In the genomic region with DNA sequence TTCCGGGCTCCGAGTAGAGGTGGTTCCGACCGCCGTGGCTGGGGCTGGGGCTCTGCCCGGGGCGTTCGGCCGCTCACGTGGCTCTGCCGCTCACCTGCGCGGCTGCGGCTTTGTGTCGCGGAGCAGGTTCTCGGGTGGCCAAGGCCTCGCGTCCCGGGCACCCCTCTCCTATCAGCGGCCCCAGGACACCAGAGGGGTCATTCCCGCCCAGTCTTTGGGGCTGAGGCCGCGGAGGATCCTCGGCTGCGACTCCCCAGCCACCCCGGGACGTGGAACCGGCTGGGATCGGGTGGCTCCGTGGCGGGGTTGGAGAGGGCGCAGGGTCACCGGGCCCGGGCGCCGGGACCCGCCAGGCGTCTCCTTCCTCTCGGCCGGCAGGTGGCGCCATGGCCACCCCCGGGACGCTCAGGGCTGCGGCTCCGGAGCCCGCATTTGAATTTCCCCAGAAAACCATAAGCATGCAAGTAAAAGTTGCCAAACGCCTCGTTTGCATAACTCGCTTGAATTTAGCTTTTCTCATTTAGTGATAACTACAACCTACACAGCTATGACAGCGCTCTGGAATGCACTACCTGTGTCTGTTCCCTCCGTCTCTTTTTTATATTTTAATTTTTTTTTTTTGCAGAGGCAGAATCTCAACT, we compare ENCODE assay signal across 1 cellular context.
TF ChIP-seq lines count a peak whose summit lies in the region.

No MANE protein-coding gene starts in this region.

TF ChIP-seq in H1, 55 proteins besides CTCF, POLR2A, EP300 and RAD21 (continued from another document):
- TF ChIP-seq GABPA (IDR thresholded peaks at IDR 0.05; ENCODE audit: borderline replicate concordance, insufficient read depth, low read length) = peak; percentile 31; the same call in 1 of the 2 replicates
- no peak for TF ChIP-seq HDAC2 (IDR thresholded peaks at IDR 0.05; ENCODE audit: borderline replicate concordance in 1 of 2, low read depth in 2 of 2, low read length in 2 of 2)
- TF ChIP-seq CTBP2 (IDR thresholded peaks at IDR 0.05; ENCODE audit: borderline replicate concordance, insufficient read depth, insufficient read length, low read length) = no peak
- peak; percentile 65 for TF ChIP-seq TAF7 (optimal IDR thresholded peaks at IDR 0.05; ENCODE audit: borderline replicate concordance, low read depth, low read length)
- TF ChIP-seq, protein P1, sequence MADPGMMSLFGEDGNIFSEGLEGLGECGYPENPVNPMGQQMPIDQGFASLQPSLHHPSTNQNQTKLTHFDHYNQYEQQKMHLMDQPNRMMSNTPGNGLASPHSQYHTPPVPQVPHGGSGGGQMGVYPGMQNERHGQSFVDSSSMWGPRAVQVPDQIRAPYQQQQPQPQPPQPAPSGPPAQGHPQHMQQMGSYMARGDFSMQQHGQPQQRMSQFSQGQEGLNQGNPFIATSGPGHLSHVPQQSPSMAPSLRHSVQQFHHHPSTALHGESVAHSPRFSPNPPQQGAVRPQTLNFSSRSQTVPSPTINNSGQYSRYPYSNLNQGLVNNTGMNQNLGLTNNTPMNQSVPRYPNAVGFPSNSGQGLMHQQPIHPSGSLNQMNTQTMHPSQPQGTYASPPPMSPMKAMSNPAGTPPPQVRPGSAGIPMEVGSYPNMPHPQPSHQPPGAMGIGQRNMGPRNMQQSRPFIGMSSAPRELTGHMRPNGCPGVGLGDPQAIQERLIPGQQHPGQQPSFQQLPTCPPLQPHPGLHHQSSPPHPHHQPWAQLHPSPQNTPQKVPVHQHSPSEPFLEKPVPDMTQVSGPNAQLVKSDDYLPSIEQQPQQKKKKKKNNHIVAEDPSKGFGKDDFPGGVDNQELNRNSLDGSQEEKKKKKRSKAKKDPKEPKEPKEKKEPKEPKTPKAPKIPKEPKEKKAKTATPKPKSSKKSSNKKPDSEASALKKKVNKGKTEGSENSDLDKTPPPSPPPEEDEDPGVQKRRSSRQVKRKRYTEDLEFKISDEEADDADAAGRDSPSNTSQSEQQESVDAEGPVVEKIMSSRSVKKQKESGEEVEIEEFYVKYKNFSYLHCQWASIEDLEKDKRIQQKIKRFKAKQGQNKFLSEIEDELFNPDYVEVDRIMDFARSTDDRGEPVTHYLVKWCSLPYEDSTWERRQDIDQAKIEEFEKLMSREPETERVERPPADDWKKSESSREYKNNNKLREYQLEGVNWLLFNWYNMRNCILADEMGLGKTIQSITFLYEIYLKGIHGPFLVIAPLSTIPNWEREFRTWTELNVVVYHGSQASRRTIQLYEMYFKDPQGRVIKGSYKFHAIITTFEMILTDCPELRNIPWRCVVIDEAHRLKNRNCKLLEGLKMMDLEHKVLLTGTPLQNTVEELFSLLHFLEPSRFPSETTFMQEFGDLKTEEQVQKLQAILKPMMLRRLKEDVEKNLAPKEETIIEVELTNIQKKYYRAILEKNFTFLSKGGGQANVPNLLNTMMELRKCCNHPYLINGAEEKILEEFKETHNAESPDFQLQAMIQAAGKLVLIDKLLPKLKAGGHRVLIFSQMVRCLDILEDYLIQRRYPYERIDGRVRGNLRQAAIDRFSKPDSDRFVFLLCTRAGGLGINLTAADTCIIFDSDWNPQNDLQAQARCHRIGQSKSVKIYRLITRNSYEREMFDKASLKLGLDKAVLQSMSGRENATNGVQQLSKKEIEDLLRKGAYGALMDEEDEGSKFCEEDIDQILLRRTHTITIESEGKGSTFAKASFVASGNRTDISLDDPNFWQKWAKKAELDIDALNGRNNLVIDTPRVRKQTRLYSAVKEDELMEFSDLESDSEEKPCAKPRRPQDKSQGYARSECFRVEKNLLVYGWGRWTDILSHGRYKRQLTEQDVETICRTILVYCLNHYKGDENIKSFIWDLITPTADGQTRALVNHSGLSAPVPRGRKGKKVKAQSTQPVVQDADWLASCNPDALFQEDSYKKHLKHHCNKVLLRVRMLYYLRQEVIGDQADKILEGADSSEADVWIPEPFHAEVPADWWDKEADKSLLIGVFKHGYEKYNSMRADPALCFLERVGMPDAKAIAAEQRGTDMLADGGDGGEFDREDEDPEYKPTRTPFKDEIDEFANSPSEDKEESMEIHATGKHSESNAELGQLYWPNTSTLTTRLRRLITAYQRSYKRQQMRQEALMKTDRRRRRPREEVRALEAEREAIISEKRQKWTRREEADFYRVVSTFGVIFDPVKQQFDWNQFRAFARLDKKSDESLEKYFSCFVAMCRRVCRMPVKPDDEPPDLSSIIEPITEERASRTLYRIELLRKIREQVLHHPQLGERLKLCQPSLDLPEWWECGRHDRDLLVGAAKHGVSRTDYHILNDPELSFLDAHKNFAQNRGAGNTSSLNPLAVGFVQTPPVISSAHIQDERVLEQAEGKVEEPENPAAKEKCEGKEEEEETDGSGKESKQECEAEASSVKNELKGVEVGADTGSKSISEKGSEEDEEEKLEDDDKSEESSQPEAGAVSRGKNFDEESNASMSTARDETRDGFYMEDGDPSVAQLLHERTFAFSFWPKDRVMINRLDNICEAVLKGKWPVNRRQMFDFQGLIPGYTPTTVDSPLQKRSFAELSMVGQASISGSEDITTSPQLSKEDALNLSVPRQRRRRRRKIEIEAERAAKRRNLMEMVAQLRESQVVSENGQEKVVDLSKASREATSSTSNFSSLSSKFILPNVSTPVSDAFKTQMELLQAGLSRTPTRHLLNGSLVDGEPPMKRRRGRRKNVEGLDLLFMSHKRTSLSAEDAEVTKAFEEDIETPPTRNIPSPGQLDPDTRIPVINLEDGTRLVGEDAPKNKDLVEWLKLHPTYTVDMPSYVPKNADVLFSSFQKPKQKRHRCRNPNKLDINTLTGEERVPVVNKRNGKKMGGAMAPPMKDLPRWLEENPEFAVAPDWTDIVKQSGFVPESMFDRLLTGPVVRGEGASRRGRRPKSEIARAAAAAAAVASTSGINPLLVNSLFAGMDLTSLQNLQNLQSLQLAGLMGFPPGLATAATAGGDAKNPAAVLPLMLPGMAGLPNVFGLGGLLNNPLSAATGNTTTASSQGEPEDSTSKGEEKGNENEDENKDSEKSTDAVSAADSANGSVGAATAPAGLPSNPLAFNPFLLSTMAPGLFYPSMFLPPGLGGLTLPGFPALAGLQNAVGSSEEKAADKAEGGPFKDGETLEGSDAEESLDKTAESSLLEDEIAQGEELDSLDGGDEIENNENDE (IDR thresholded peaks at IDR 0.05; ENCODE audit: insufficient replicate concordance, low read length) = no peak
- no peak; the same call in 1 of the 2 replicates for TF ChIP-seq CEBPB (IDR thresholded peaks at IDR 0.05; ENCODE audit: low read depth, low read length)
- TF ChIP-seq GTF2F1 (IDR thresholded peaks at IDR 0.05; ENCODE audit: borderline replicate concordance, low read depth, low read length) = peak; percentile 70; the same call in 1 of the 2 replicates
- no peak for TF ChIP-seq MAFK (IDR thresholded peaks at IDR 0.05; ENCODE audit: low read depth, low read length)
- no peak for TF ChIP-seq SP1 (IDR thresholded peaks at IDR 0.05; ENCODE audit: low read depth, low read length)
- 0 out of 2 replicates have a peak, but pooled peaks have one; percentile 6 for TF ChIP-seq EGR1 (IDR thresholded peaks at IDR 0.05; ENCODE audit: borderline replicate concordance, low read depth, low read length)
- no peak for TF ChIP-seq POU5F1 (IDR thresholded peaks at IDR 0.05; ENCODE audit: low read depth, low read length)
- no peak for TF ChIP-seq RNF2 (IDR thresholded peaks at IDR 0.05; ENCODE audit: borderline replicate concordance, low read depth, low read length, missing control alignments, poor library complexity, severe bottlenecking)
- TF ChIP-seq CBX8 (IDR thresholded peaks at IDR 0.05; ENCODE audit: borderline replicate concordance, low read depth, low read length) = no peak
- no peak for TF ChIP-seq NRF1 (IDR thresholded peaks at IDR 0.05; ENCODE audit: low read depth, low read length)
- TF ChIP-seq FOSL1 (IDR thresholded peaks at IDR 0.05; ENCODE audit: insufficient read depth, low read depth, low read length) = no peak
- 0 out of 2 replicates have a peak, but pooled peaks have one; percentile 24 for TF ChIP-seq CREB1 (IDR thresholded peaks at IDR 0.05)
- peak; percentile 73 for TF ChIP-seq PHF8 (conservative IDR thresholded peaks at IDR 0.05; ENCODE audit: low read depth, low read length)
- no peak for TF ChIP-seq SP2 (IDR thresholded peaks at IDR 0.05; ENCODE audit: low read length)
- TF ChIP-seq SAP30 (IDR thresholded peaks at IDR 0.05; ENCODE audit: insufficient read depth, insufficient replicate concordance, low read length) = no peak
- TF ChIP-seq SRF (IDR thresholded peaks at IDR 0.05; ENCODE audit: low read depth, low read length) = no peak
- TF ChIP-seq KDM1A (IDR thresholded peaks at IDR 0.05; ENCODE audit: borderline replicate concordance, low read length) = no peak
- TF ChIP-seq ASH2L (IDR thresholded peaks at IDR 0.05; ENCODE audit: low read length) = peak; percentile 62
- no peak for TF ChIP-seq RXRA (IDR thresholded peaks at IDR 0.05; ENCODE audit: insufficient read depth, low read depth, low read length)
- no peak for TF ChIP-seq KDM5A (IDR thresholded peaks at IDR 0.05; ENCODE audit: low read length)
- TF ChIP-seq, protein P2, sequence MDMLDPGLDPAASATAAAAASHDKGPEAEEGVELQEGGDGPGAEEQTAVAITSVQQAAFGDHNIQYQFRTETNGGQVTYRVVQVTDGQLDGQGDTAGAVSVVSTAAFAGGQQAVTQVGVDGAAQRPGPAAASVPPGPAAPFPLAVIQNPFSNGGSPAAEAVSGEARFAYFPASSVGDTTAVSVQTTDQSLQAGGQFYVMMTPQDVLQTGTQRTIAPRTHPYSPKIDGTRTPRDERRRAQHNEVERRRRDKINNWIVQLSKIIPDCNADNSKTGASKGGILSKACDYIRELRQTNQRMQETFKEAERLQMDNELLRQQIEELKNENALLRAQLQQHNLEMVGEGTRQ (IDR thresholded peaks at IDR 0.05; ENCODE audit: low read length) = no peak
- no peak for TF ChIP-seq TEAD4 (IDR thresholded peaks at IDR 0.05; ENCODE audit: low read depth, low read length)
- TF ChIP-seq JUN (IDR thresholded peaks at IDR 0.05; ENCODE audit: low read depth, low read length) = no peak
- TF ChIP-seq, protein P3, sequence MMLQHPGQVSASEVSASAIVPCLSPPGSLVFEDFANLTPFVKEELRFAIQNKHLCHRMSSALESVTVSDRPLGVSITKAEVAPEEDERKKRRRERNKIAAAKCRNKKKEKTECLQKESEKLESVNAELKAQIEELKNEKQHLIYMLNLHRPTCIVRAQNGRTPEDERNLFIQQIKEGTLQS (IDR thresholded peaks at IDR 0.05; ENCODE audit: insufficient read depth, low read depth, low read length) = no peak
- TF ChIP-seq, protein P4, sequence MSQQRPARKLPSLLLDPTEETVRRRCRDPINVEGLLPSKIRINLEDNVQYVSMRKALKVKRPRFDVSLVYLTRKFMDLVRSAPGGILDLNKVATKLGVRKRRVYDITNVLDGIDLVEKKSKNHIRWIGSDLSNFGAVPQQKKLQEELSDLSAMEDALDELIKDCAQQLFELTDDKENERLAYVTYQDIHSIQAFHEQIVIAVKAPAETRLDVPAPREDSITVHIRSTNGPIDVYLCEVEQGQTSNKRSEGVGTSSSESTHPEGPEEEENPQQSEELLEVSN (IDR thresholded peaks at IDR 0.05) = 0 out of 2 replicates have a peak, but pooled peaks have one; percentile 14
- TF ChIP-seq BRCA1 (IDR thresholded peaks at IDR 0.05; ENCODE audit: low read depth, low read length) = no peak
- TF ChIP-seq BCL11A (IDR thresholded peaks at IDR 0.05; ENCODE audit: low read depth in 2 of 2, low read length in 2 of 2) = no peak
- no peak for TF ChIP-seq CBX5 (IDR thresholded peaks at IDR 0.05; ENCODE audit: low read depth, low read length)
- TF ChIP-seq CHD1 (IDR thresholded peaks at IDR 0.05; ENCODE audit: low read depth, low read length) = no peak
- TF ChIP-seq, protein P5, sequence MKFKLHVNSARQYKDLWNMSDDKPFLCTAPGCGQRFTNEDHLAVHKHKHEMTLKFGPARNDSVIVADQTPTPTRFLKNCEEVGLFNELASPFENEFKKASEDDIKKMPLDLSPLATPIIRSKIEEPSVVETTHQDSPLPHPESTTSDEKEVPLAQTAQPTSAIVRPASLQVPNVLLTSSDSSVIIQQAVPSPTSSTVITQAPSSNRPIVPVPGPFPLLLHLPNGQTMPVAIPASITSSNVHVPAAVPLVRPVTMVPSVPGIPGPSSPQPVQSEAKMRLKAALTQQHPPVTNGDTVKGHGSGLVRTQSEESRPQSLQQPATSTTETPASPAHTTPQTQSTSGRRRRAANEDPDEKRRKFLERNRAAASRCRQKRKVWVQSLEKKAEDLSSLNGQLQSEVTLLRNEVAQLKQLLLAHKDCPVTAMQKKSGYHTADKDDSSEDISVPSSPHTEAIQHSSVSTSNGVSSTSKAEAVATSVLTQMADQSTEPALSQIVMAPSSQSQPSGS (IDR thresholded peaks at IDR 0.05; ENCODE audit: low read length) = no peak
- TF ChIP-seq HDAC6 (IDR thresholded peaks at IDR 0.05; ENCODE audit: low read depth, low read length) = no peak
- TF ChIP-seq YY1 (IDR thresholded peaks at IDR 0.05; ENCODE audit: low read depth, low read length) = 0 out of 2 replicates have a peak, but pooled peaks have one; percentile 11
- TF ChIP-seq, protein P6, sequence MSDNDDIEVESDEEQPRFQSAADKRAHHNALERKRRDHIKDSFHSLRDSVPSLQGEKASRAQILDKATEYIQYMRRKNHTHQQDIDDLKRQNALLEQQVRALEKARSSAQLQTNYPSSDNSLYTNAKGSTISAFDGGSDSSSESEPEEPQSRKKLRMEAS (IDR thresholded peaks at IDR 0.05) = peak; percentile 50
- no peak for TF ChIP-seq SUZ12 (IDR thresholded peaks at IDR 0.05; ENCODE audit: low read length)
- TF ChIP-seq RFX5 (IDR thresholded peaks at IDR 0.05; ENCODE audit: borderline replicate concordance, low read depth, low read length) = no peak
- TF ChIP-seq JUND (IDR thresholded peaks at IDR 0.05; ENCODE audit: low read length) = peak; percentile 26; the same call in 1 of the 2 replicates
- no peak for TF ChIP-seq SIX5 (IDR thresholded peaks at IDR 0.05; ENCODE audit: low read depth, low read length)
- peak; percentile 61 for TF ChIP-seq BACH1 (IDR thresholded peaks at IDR 0.05; ENCODE audit: low read length)
- no peak for TF ChIP-seq NANOG (IDR thresholded peaks at IDR 0.05; ENCODE audit: insufficient read depth, low read depth, low read length, poor library complexity, severe bottlenecking)
- peak; percentile 71 for TF ChIP-seq TAF1 (IDR thresholded peaks at IDR 0.05; ENCODE audit: low read depth, low read length)
- no peak for TF ChIP-seq TCF12 (IDR thresholded peaks at IDR 0.05; ENCODE audit: low read depth, low read length)
- peak; percentile 48 for TF ChIP-seq TBP (IDR thresholded peaks at IDR 0.05; ENCODE audit: low read depth, low read length)
- TF ChIP-seq EZH2 (IDR thresholded peaks at IDR 0.05; ENCODE audit: low read depth, low read length, severe bottlenecking) = no peak
- TF ChIP-seq CHD2 (IDR thresholded peaks at IDR 0.05; ENCODE audit: low read length) = no peak
